In the genomic region with DNA sequence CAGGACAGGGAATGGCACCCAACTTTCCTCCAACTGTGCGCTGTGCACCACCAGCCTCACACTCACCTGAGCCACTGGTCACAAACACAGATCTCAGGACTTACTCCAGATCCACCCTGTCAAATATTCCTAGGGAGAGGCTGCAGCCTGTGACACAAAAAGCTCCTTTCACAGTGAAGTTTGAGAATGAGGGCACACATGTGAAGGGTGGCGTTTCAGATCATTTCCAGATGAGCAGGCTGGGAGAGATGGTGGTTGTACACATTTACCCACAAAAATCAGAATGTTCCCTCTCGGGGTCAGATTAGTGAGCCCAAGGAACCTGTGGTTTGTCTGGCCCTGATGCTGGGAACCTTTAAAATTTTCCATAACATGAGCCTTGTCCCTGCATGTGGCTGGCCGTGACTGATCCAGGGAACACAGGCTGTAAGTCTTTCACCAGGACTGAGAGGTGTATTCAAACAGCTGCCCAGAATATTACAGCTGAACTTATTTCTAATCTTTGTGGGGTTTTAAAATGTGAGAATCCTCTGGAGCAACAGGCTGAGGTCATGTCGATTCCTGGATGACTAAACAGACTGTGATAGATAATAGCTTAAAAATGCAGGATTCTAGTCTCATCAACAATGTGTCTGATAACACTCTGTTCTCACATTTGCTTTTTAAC, we compare ENCODE assay signal across 10 cellular contexts. TPM values are rescaled to one million over a fixed set of nuclear protein-coding genes. Genes with fewer than 3 reads are reported as not detected.
DNase-seq lines count a peak whose midpoint lies in the region; ATAC-seq and TF ChIP-seq lines count a peak whose summit lies in the region.
"Had no signal": no experiment of that assay in that cellular context is flagged by ENCODE, and none has a peak within 500 bp of the region (broad histone marks: within the 10 kb centered on the region; RNA-seq: fewer than 3 reads in every experiment).

No MANE protein-coding gene starts in this region.

- TF ChIP-seq POLR2A in uterus (IDR thresholded peaks at IDR 0.05), result no peak

- H4K20me1 ChIP-seq in fibroblast of lung (ENCODE audit: control insufficient read depth, extremely low read depth, insufficient read depth, low read length), result no peaks in the 10 kb centered on the region

- intact Hi-C loops in uterus (cut with DNase I; ENCODE audit: low total_unique reads), result loop anchor here (10.0 kb wide), 1 partner anchor 118 kb away; a partner anchor contains a TSS

- H3K4me3 ChIP-seq in fibroblast of lung (replicated peaks in 1 of 4; ENCODE audit: control extremely low read depth in 1 of 4, insufficient read depth in 1 of 4, low read depth in 3 of 4, low read length in 4 of 4), result no peak overlapping the region
- H3K4me3 ChIP-seq in uterus, result no peak overlapping the region

- no peaks in the 10 kb centered on the region for H3K79me2 ChIP-seq in fibroblast of lung (ENCODE audit: control insufficient read depth, insufficient read depth, low read length)

- no peak for TF ChIP-seq CTCF in fibroblast of lung (conservative IDR thresholded peaks at IDR 0.05 in 1 of 2, IDR thresholded peaks at IDR 0.05 in 1 of 2; ENCODE audit: low read depth in 1 of 2, low read length in 2 of 2)
- TF ChIP-seq CTCF in nephron (IDR thresholded peaks at IDR 0.05; ENCODE audit: unreplicated experiment in 3 of 3), result no peak
- TF ChIP-seq CTCF in uterus (IDR thresholded peaks at IDR 0.05), result peak in 1 of 4 experiments; percentile 3

- H3K36me3 Mint-ChIP-seq in activated T-cell treated with anti-CD3 and anti-CD28 coated beads, Interleukin-2, amount 50 U/mL, for 24 hours (ENCODE audit: low read depth), result peaks cover 28% of the 10 kb centered on the region
- no peaks in the 10 kb centered on the region for H3K36me3 Mint-ChIP-seq in nephron (ENCODE audit: low read depth)

- no peak overlapping the region for H3K4me3 Mint-ChIP-seq in activated T-cell treated with anti-CD3 and anti-CD28 coated beads, Interleukin-2, amount 50 U/mL, for 24 hours
- no peak overlapping the region for H3K4me3 Mint-ChIP-seq in nephron
- H3K4me3 Mint-ChIP-seq: H9 had no signal

- ATAC-seq in HG03342 (IDR thresholded peaks at IDR 0.05; ENCODE audit: unreplicated experiment), result no peak
- ATAC-seq in HG03175 (IDR thresholded peaks at IDR 0.05; ENCODE audit: unreplicated experiment), result no peak

- H3K27me3 ChIP-seq in fibroblast of lung (ENCODE audit: control insufficient read depth, insufficient read depth, low read length) (no peaks in the 10 kb centered on the region), uterus (no peaks in the 10 kb centered on the region)

- no peaks in the 10 kb centered on the region for H3K36me3 ChIP-seq in fibroblast of lung (ENCODE audit: control insufficient read depth, insufficient read depth, low read length)
- H3K36me3 ChIP-seq in uterus, result no peaks in the 10 kb centered on the region

- H3K27ac ChIP-seq in fibroblast of lung (ENCODE audit: insufficient read depth, low read length), result peak overlapping the region; percentile 61
- H3K27ac ChIP-seq in uterus, result peak overlapping the region; percentile 77 to 85

- H3K27ac Mint-ChIP-seq in activated T-cell treated with anti-CD3 and anti-CD28 coated beads, Interleukin-2, amount 50 U/mL, for 24 hours, result peak overlapping the region; percentile 62
- peak overlapping the region; percentile 11 to 61 (median 53) for H3K27ac Mint-ChIP-seq in nephron
- H3K27ac Mint-ChIP-seq: H9 had no signal

- DNase-seq in activated T-cell treated with anti-CD3 and anti-CD28 coated beads, Interleukin-2, amount 50 U/mL, for 24 hours, result no peak
- no peak for DNase-seq in activated T-cell treated with anti-CD3 and anti-CD28 coated beads, Interleukin-2, amount 50 U/mL, for 1 hour
- peak; percentile 79 to 89 for DNase-seq in fibroblast of lung (ENCODE audit: low read depth in 2 of 2)
- DNase-seq in uterus, result peak in 1 of 2 donors; percentile 42
- DNase-seq in Kasumi-1 (lab: John Stamatoyannopoulos, UW), result no peak
- DNase-seq: H9; stimulated activated CD4-positive, alpha-beta T cell treated with anti-CD3 and anti-CD28 coated beads, Interleukin-4, amount 100 ng/mL, for 4 hours had no signal

- H3K9me3 ChIP-seq in fibroblast of lung (ENCODE audit: control insufficient read depth, insufficient read depth, low read depth, low read length) (no peaks in the 10 kb centered on the region), uterus (no peaks in the 10 kb centered on the region)

- H3K4me1 ChIP-seq in fibroblast of lung (ENCODE audit: control insufficient read depth, extremely low read depth, insufficient read depth, low read length) (peaks cover 13% of the 10 kb centered on the region), uterus (peaks cover 8 to 9% of the 10 kb centered on the region in 2 donors)

- peak overlapping the region; percentile 60 for H3K4me2 ChIP-seq in fibroblast of lung (ENCODE audit: extremely low read depth, insufficient read depth, low read length)

- no peaks in the 10 kb centered on the region for H3K27me3 Mint-ChIP-seq in activated T-cell treated with anti-CD3 and anti-CD28 coated beads, Interleukin-2, amount 50 U/mL, for 24 hours
- no peaks in the 10 kb centered on the region for H3K27me3 Mint-ChIP-seq in nephron (ENCODE audit: low read depth)

- no peaks in the 10 kb centered on the region for H3K9me3 Mint-ChIP-seq in activated T-cell treated with anti-CD3 and anti-CD28 coated beads, Interleukin-2, amount 50 U/mL, for 24 hours
- H3K9me3 Mint-ChIP-seq in nephron, result peaks cover 2% of the 10 kb centered on the region
- H3K9me3 Mint-ChIP-seq: H9 had no signal

- H3K4me1 Mint-ChIP-seq in activated T-cell treated with anti-CD3 and anti-CD28 coated beads, Interleukin-2, amount 50 U/mL, for 24 hours (ENCODE audit: low read depth), result peaks cover 62% of the 10 kb centered on the region
- peaks cover 48% of the 10 kb centered on the region for H3K4me1 Mint-ChIP-seq in nephron
- H3K4me1 Mint-ChIP-seq: H9 had no signal

- peak overlapping the region; percentile 33 for H3K9ac ChIP-seq in fibroblast of lung (ENCODE audit: insufficient read depth, low read length)

- no peak overlapping the region for H2AFZ ChIP-seq in fibroblast of lung (ENCODE audit: low read length)

RNA-seq across cellular contexts. Expression of a gene that starts 35.4 kb away (rescaled TPM):
- total RNA-seq in fibroblast of lung, result 0.17 and 1.0 TPM in 2 replicates
- polyA plus RNA-seq in fibroblast of lung, result 0.20 and 0.51 TPM in 2 replicates
- polyA plus RNA-seq in fibroblast of lung (2012), result 0.23 and 0.27 TPM in 2 replicates
- not detected in 2 replicates for polyA minus RNA-seq in fibroblast of lung (ENCODE audit: low replicate concordance)
- total RNA-seq in uterus, result 1 to 10 TPM; 2.9 to 8.2 (median 4.9) TPM
- total RNA-seq: H9 had no signal

Comparison
In these comparisons a context has a peak if more than half of its experiments do, and no peak if none do; other contexts are left out.
1. DNase-seq: peak in fibroblast of lung (2 of 2); none in activated T-cell treated with anti-CD3 and anti-CD28 coated beads, Interleukin-2, amount 50 U/mL, for 24 hours (single experiment), activated T-cell treated with anti-CD3 and anti-CD28 coated beads, Interleukin-2, amount 50 U/mL, for 1 hour (single experiment) and Kasumi-1 (0 of 2).